Comparison of ENCODE assay signal across 1 cellular context in the genomic region with DNA sequence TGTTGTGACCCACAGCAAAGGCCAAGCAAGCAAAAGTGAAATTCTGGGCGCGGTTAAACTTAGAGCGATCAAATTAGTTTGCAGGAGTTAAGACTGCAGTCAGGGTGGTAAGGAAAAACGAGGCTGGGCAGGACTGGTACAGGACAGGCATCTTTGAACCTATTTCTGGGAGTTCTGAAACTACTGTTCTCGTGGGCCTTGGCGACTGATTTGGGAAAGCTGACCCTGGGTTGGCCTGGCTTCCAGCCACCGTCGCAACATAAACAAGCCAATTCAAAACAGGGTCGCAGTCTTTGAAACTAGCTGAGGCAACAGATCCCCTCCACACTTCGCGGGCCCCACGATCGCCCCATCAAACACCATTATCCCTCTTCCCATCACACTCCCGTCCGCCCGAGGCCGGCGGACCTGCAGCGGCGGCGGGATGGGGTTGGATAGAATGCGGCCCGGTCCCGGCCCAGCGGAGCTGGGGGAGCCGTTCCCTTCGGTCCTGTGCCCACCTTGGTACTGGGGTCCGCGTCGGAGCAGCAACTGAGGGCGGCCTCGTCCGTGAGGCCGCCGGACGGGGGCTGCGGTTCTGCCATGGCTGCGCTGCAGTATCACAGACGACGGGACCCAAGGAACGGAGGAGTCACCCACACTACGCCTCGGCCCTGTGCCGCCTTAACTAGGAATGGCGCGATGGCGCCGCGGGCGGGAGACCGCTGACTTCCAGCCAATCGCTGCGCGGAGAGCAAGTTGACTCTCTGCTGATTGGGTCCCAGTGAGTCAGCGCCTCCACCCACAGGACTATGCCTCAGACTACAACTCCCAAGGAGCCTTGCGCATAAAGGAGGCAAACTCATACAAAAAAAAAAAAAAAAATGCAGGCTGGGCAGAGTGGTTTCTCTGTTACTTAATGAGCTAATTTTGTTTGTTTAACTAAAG.
TF ChIP-seq lines count a peak whose summit lies in the region.

A gene (minus strand): TSS at position 675 of the 927 bp plus-strand sequence. CDS start 91 bp downstream, at position 584.

TF ChIP-seq in GM12878, 131 proteins besides CTCF, POLR2A, EP300 and RAD21 (continued from another document and continues in another):
- TF ChIP-seq, protein P1, sequence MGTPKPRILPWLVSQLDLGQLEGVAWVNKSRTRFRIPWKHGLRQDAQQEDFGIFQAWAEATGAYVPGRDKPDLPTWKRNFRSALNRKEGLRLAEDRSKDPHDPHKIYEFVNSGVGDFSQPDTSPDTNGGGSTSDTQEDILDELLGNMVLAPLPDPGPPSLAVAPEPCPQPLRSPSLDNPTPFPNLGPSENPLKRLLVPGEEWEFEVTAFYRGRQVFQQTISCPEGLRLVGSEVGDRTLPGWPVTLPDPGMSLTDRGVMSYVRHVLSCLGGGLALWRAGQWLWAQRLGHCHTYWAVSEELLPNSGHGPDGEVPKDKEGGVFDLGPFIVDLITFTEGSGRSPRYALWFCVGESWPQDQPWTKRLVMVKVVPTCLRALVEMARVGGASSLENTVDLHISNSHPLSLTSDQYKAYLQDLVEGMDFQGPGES (IDR thresholded peaks at IDR 0.05), result peak; percentile 86
- TF ChIP-seq, protein P2, sequence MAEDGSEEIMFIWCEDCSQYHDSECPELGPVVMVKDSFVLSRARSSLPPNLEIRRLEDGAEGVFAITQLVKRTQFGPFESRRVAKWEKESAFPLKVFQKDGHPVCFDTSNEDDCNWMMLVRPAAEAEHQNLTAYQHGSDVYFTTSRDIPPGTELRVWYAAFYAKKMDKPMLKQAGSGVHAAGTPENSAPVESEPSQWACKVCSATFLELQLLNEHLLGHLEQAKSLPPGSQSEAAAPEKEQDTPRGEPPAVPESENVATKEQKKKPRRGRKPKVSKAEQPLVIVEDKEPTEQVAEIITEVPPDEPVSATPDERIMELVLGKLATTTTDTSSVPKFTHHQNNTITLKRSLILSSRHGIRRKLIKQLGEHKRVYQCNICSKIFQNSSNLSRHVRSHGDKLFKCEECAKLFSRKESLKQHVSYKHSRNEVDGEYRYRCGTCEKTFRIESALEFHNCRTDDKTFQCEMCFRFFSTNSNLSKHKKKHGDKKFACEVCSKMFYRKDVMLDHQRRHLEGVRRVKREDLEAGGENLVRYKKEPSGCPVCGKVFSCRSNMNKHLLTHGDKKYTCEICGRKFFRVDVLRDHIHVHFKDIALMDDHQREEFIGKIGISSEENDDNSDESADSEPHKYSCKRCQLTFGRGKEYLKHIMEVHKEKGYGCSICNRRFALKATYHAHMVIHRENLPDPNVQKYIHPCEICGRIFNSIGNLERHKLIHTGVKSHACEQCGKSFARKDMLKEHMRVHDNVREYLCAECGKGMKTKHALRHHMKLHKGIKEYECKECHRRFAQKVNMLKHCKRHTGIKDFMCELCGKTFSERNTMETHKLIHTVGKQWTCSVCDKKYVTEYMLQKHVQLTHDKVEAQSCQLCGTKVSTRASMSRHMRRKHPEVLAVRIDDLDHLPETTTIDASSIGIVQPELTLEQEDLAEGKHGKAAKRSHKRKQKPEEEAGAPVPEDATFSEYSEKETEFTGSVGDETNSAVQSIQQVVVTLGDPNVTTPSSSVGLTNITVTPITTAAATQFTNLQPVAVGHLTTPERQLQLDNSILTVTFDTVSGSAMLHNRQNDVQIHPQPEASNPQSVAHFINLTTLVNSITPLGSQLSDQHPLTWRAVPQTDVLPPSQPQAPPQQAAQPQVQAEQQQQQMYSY (CRISPR knock-in tag; IDR thresholded peaks at IDR 0.05), result no peak
- no peak for TF ChIP-seq FOXK2 (IDR thresholded peaks at IDR 0.05)
- TF ChIP-seq, protein P3, sequence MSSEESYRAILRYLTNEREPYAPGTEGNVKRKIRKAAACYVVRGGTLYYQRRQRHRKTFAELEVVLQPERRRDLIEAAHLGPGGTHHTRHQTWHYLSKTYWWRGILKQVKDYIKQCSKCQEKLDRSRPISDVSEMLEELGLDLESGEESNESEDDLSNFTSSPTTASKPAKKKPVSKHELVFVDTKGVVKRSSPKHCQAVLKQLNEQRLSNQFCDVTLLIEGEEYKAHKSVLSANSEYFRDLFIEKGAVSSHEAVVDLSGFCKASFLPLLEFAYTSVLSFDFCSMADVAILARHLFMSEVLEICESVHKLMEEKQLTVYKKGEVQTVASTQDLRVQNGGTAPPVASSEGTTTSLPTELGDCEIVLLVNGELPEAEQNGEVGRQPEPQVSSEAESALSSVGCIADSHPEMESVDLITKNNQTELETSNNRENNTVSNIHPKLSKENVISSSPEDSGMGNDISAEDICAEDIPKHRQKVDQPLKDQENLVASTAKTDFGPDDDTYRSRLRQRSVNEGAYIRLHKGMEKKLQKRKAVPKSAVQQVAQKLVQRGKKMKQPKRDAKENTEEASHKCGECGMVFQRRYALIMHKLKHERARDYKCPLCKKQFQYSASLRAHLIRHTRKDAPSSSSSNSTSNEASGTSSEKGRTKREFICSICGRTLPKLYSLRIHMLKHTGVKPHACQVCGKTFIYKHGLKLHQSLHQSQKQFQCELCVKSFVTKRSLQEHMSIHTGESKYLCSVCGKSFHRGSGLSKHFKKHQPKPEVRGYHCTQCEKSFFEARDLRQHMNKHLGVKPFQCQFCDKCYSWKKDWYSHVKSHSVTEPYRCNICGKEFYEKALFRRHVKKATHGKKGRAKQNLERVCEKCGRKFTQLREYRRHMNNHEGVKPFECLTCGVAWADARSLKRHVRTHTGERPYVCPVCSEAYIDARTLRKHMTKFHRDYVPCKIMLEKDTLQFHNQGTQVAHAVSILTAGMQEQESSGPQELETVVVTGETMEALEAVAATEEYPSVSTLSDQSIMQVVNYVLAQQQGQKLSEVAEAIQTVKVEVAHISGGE (CRISPR knock-in tag; IDR thresholded peaks at IDR 0.05), result no peak
- no peak for TF ChIP-seq RFX5 (IDR thresholded peaks at IDR 0.05; ENCODE audit: low read depth, low read length)
- peak; percentile 96 for TF ChIP-seq YY1 (IDR thresholded peaks at IDR 0.05; ENCODE audit: low read depth, low read length)
- TF ChIP-seq HDAC6 (IDR thresholded peaks at IDR 0.05; ENCODE audit: unreplicated experiment), result peak; percentile 62
- TF ChIP-seq JUNB (IDR thresholded peaks at IDR 0.05), result peak; percentile 46
- TF ChIP-seq, protein P4, sequence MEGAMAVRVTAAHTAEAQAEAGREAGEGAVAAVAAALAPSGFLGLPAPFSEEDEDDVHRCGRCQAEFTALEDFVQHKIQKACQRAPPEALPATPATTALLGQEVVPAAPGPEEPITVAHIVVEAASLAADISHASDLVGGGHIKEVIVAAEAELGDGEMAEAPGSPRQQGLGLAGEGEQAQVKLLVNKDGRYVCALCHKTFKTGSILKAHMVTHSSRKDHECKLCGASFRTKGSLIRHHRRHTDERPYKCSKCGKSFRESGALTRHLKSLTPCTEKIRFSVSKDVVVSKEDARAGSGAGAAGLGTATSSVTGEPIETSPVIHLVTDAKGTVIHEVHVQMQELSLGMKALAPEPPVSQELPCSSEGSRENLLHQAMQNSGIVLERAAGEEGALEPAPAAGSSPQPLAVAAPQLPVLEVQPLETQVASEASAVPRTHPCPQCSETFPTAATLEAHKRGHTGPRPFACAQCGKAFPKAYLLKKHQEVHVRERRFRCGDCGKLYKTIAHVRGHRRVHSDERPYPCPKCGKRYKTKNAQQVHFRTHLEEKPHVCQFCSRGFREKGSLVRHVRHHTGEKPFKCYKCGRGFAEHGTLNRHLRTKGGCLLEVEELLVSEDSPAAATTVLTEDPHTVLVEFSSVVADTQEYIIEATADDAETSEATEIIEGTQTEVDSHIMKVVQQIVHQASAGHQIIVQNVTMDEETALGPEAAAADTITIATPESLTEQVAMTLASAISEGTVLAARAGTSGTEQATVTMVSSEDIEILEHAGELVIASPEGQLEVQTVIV (IDR thresholded peaks at IDR 0.05; ENCODE audit: borderline replicate concordance, partially characterized antibody), result peak; percentile 80
- TF ChIP-seq JUND (IDR thresholded peaks at IDR 0.05; ENCODE audit: low read depth, low read length), result no peak; the same call in 1 of the 2 replicates
- 0 out of 2 replicates have a peak, but pooled peaks have one; percentile 24 for TF ChIP-seq IRF4 (IDR thresholded peaks at IDR 0.05; ENCODE audit: low read depth, low read length)
- peak; percentile 99 for TF ChIP-seq ZNF384 (IDR thresholded peaks at IDR 0.05; ENCODE audit: borderline replicate concordance, low read depth, low read length)
- TF ChIP-seq, protein P5, sequence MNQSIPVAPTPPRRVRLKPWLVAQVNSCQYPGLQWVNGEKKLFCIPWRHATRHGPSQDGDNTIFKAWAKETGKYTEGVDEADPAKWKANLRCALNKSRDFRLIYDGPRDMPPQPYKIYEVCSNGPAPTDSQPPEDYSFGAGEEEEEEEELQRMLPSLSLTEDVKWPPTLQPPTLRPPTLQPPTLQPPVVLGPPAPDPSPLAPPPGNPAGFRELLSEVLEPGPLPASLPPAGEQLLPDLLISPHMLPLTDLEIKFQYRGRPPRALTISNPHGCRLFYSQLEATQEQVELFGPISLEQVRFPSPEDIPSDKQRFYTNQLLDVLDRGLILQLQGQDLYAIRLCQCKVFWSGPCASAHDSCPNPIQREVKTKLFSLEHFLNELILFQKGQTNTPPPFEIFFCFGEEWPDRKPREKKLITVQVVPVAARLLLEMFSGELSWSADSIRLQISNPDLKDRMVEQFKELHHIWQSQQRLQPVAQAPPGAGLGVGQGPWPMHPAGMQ (IDR thresholded peaks at IDR 0.05; ENCODE audit: borderline replicate concordance), result no peak
- no peak; the same call in 1 of the 2 replicates for TF ChIP-seq NFIC (IDR thresholded peaks at IDR 0.05; ENCODE audit: low read depth, low read length)
- TF ChIP-seq MTA2 (IDR thresholded peaks at IDR 0.05; ENCODE audit: low read depth), result no peak
- no peak for TF ChIP-seq NFXL1 (IDR thresholded peaks at IDR 0.05; ENCODE audit: borderline replicate concordance)
- TF ChIP-seq CREM (IDR thresholded peaks at IDR 0.05; ENCODE audit: low read depth), result peak; percentile 66; the same call in 1 of the 2 replicates
- no peak for TF ChIP-seq SUPT20H (IDR thresholded peaks at IDR 0.05; ENCODE audit: borderline replicate concordance, control insufficient read depth, low read depth, low read length)
- TF ChIP-seq MYB (IDR thresholded peaks at IDR 0.05; ENCODE audit: borderline replicate concordance, low read depth, low read length), result no peak
- no peak for TF ChIP-seq YBX1 (IDR thresholded peaks at IDR 0.05)
- no peak for TF ChIP-seq SMC3 (IDR thresholded peaks at IDR 0.05; ENCODE audit: borderline replicate concordance, low read length)
- TF ChIP-seq ZNF207 (IDR thresholded peaks at IDR 0.05; ENCODE audit: borderline replicate concordance), result peak; percentile 62; the same call in 1 of the 2 replicates
- no peak for TF ChIP-seq SPI1 (IDR thresholded peaks at IDR 0.05; ENCODE audit: borderline replicate concordance, insufficient read depth, low read depth, low read length)
- TF ChIP-seq, protein P6, sequence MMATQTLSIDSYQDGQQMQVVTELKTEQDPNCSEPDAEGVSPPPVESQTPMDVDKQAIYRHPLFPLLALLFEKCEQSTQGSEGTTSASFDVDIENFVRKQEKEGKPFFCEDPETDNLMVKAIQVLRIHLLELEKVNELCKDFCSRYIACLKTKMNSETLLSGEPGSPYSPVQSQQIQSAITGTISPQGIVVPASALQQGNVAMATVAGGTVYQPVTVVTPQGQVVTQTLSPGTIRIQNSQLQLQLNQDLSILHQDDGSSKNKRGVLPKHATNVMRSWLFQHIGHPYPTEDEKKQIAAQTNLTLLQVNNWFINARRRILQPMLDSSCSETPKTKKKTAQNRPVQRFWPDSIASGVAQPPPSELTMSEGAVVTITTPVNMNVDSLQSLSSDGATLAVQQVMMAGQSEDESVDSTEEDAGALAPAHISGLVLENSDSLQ (IDR thresholded peaks at IDR 0.05), result no peak
- peak; percentile 66; the same call in 1 of the 2 replicates for TF ChIP-seq CREB1 (IDR thresholded peaks at IDR 0.05; ENCODE audit: low read depth)
- no peak for TF ChIP-seq ASH2L (IDR thresholded peaks at IDR 0.05; ENCODE audit: borderline replicate concordance, low read depth)
- peak; percentile 90 for TF ChIP-seq CHD2 (IDR thresholded peaks at IDR 0.05; ENCODE audit: borderline replicate concordance, low read depth, low read length)
- TF ChIP-seq, protein P7, sequence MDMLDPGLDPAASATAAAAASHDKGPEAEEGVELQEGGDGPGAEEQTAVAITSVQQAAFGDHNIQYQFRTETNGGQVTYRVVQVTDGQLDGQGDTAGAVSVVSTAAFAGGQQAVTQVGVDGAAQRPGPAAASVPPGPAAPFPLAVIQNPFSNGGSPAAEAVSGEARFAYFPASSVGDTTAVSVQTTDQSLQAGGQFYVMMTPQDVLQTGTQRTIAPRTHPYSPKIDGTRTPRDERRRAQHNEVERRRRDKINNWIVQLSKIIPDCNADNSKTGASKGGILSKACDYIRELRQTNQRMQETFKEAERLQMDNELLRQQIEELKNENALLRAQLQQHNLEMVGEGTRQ (IDR thresholded peaks at IDR 0.05; ENCODE audit: borderline replicate concordance, low read depth, low read length), result no peak
- TF ChIP-seq BACH1 (IDR thresholded peaks at IDR 0.05; ENCODE audit: borderline replicate concordance), result peak; percentile 72
- no peak for TF ChIP-seq TCF7 (IDR thresholded peaks at IDR 0.05; ENCODE audit: borderline replicate concordance)
- no peak for TF ChIP-seq MEF2A (IDR thresholded peaks at IDR 0.05; ENCODE audit: insufficient read depth, low read depth, low read length)
- TF ChIP-seq NBN (IDR thresholded peaks at IDR 0.05), result 0 out of 2 replicates have a peak, but pooled peaks have one; percentile 39
- no peak for TF ChIP-seq SREBF1 (IDR thresholded peaks at IDR 0.05; ENCODE audit: low read length)
- no peak for TF ChIP-seq CHD4 (IDR thresholded peaks at IDR 0.05)
- TF ChIP-seq TAF1 (IDR thresholded peaks at IDR 0.05; ENCODE audit: borderline replicate concordance, low read depth, low read length), result peak; percentile 76
- TF ChIP-seq BCL11A (IDR thresholded peaks at IDR 0.05; ENCODE audit: low read depth, low read length), result no peak
- no peak for TF ChIP-seq RBBP5 (conservative IDR thresholded peaks at IDR 0.05)
- TF ChIP-seq SMAD1 (IDR thresholded peaks at IDR 0.05; ENCODE audit: low read depth, partially characterized antibody), result peak; percentile 21
- no peak for TF ChIP-seq ZNF217 (IDR thresholded peaks at IDR 0.05)
- peak; percentile 20 for TF ChIP-seq MEF2B (IDR thresholded peaks at IDR 0.05; ENCODE audit: partially characterized antibody, poor library complexity, severe bottlenecking)
- peak; percentile 91 for TF ChIP-seq ATF7 (IDR thresholded peaks at IDR 0.05; ENCODE audit: low read depth)
- peak in 1 of 2 experiments; percentile 28; a peak in 1 of 4 replicates for TF ChIP-seq BHLHE40 (IDR thresholded peaks at IDR 0.05; ENCODE audit: borderline replicate concordance in 1 of 2, low read depth in 2 of 2, low read length in 1 of 2)
- peak; percentile 71; the same call in 1 of the 2 replicates for TF ChIP-seq TARDBP (IDR thresholded peaks at IDR 0.05; ENCODE audit: borderline replicate concordance)
- TF ChIP-seq, protein P8, sequence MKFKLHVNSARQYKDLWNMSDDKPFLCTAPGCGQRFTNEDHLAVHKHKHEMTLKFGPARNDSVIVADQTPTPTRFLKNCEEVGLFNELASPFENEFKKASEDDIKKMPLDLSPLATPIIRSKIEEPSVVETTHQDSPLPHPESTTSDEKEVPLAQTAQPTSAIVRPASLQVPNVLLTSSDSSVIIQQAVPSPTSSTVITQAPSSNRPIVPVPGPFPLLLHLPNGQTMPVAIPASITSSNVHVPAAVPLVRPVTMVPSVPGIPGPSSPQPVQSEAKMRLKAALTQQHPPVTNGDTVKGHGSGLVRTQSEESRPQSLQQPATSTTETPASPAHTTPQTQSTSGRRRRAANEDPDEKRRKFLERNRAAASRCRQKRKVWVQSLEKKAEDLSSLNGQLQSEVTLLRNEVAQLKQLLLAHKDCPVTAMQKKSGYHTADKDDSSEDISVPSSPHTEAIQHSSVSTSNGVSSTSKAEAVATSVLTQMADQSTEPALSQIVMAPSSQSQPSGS (IDR thresholded peaks at IDR 0.05; ENCODE audit: low read length), result peak; percentile 49; the same call in 1 of the 2 replicates
- TF ChIP-seq GABPA (IDR thresholded peaks at IDR 0.05; ENCODE audit: low read depth), result no peak
- no peak for TF ChIP-seq FOXM1 (IDR thresholded peaks at IDR 0.05; ENCODE audit: low read depth, low read length)
- TF ChIP-seq FOS (IDR thresholded peaks at IDR 0.05; ENCODE audit: borderline replicate concordance, extremely low read depth, insufficient read length), result peak; percentile 91
